8 cellular contexts compared by ENCODE assay signal in genomic region chr21:34614443-34614692, GRCh38. TPM values are rescaled to one million over a fixed set of nuclear protein-coding genes. Genes with fewer than 3 reads are reported as not detected.
A peak's percentile ranks its signal among the peaks of the same experiment; 100 is the strongest.
DNase-seq lines count a peak whose midpoint lies in the region; ATAC-seq lines count a peak whose summit lies in the region.

No MANE protein-coding gene starts in this region.

- peaks cover 25% of the 10 kb centered on the region for H3K27me3 Mint-ChIP-seq in T-helper 2 cell treated with Interferon-gamma antibody and Interleukin-4, amounts not matched to agents 5 μg/mL and 100 μg/mL, for 36 hours (ENCODE audit: low read depth)
- peaks cover 5% of the 10 kb centered on the region for H3K27me3 Mint-ChIP-seq in activated T-helper 1 cell treated with anti-CD3 and anti-CD28 coated beads, Interleukin-12 subunit alpha, Interleukin-12 subunit beta, Interleukin-2, Interleukin-4 antibody, amounts not matched to agents 30 ng/mL and 10 ng/mL and 1 ng/mL, durations not matched to agents 14 hours and 24 hours and 36 hours (ENCODE audit: insufficient read depth)

- intact Hi-C loops in activated T-helper 1 cell treated with anti-CD3 and anti-CD28 coated beads, Interleukin-12 subunit alpha, Interleukin-12 subunit beta, Interleukin-2, Interleukin-4 antibody, amounts not matched to agents 30 ng/mL and 10 ng/mL and 1 ng/mL, durations not matched to agents 14 hours and 24 hours and 36 hours (cut with micrococcal nuclease) = loop anchor here (2.0 to 10.0 kb wide), 3 partner anchors 26 to 1770 kb away; partner anchors contain the start of genes CHAF1B, MRPS6 and SLC5A3

- peak overlapping the region; percentile 84 for H3K4me3 Mint-ChIP-seq in T-helper 2 cell treated with Interferon-gamma antibody and Interleukin-4, amounts not matched to agents 5 μg/mL and 100 μg/mL, for 36 hours
- H3K4me3 Mint-ChIP-seq in activated T-helper 1 cell treated with anti-CD3 and anti-CD28 coated beads, Interleukin-12 subunit alpha, Interleukin-12 subunit beta, Interleukin-2, Interleukin-4 antibody, amounts not matched to agents 30 ng/mL and 10 ng/mL and 1 ng/mL, durations not matched to agents 14 hours and 24 hours and 36 hours = peak overlapping the region; percentile 85

- H3K9me3 Mint-ChIP-seq in T-helper 2 cell treated with Interferon-gamma antibody and Interleukin-4, amounts not matched to agents 5 μg/mL and 100 μg/mL, for 36 hours = no peaks in the 10 kb centered on the region
- H3K9me3 Mint-ChIP-seq in activated T-helper 1 cell treated with anti-CD3 and anti-CD28 coated beads, Interleukin-12 subunit alpha, Interleukin-12 subunit beta, Interleukin-2, Interleukin-4 antibody, amounts not matched to agents 30 ng/mL and 10 ng/mL and 1 ng/mL, durations not matched to agents 14 hours and 24 hours and 36 hours = no peaks in the 10 kb centered on the region

- H3K27ac Mint-ChIP-seq in T-helper 2 cell treated with Interferon-gamma antibody and Interleukin-4, amounts not matched to agents 5 μg/mL and 100 μg/mL, for 36 hours = no peak overlapping the region
- H3K27ac Mint-ChIP-seq in activated T-helper 1 cell treated with anti-CD3 and anti-CD28 coated beads, Interleukin-12 subunit alpha, Interleukin-12 subunit beta, Interleukin-2, Interleukin-4 antibody, amounts not matched to agents 30 ng/mL and 10 ng/mL and 1 ng/mL, durations not matched to agents 14 hours and 24 hours and 36 hours = no peak overlapping the region

- DNase-seq in T-helper 2 cell treated with Interferon-gamma antibody and Interleukin-4, amounts not matched to agents 5 μg/mL and 100 μg/mL, for 36 hours (ENCODE audit: low spot score) = no peak
- DNase-seq in T-helper 2 cell = no peak
- no peak for DNase-seq in activated T-helper 1 cell treated with anti-CD3 and anti-CD28 coated beads, Interleukin-12 subunit alpha, Interleukin-12 subunit beta, Interleukin-2, Interleukin-4 antibody, amounts not matched to agents 30 ng/mL and 10 ng/mL and 1 ng/mL, durations not matched to agents 14 hours and 24 hours and 36 hours (ENCODE audit: low spot score)
- peak; percentile 41 for DNase-seq in iPS-NIHi11 (ENCODE audit: low spot score)
- peak in 1 of 49 donors; percentile 25 for DNase-seq in substantia nigra (lab: John Stamatoyannopoulos, UW)
- no peak for DNase-seq in NCI-H1092 treated with DMSO at 0.1 percent for 48 hours (lab: John Stamatoyannopoulos, UW)
- DNase-seq in mucosa of gallbladder (ENCODE audit: low spot score) = no peak

- no peaks in the 10 kb centered on the region for H3K36me3 Mint-ChIP-seq in T-helper 2 cell treated with Interferon-gamma antibody and Interleukin-4, amounts not matched to agents 5 μg/mL and 100 μg/mL, for 36 hours (ENCODE audit: low read depth)
- H3K36me3 Mint-ChIP-seq in activated T-helper 1 cell treated with anti-CD3 and anti-CD28 coated beads, Interleukin-12 subunit alpha, Interleukin-12 subunit beta, Interleukin-2, Interleukin-4 antibody, amounts not matched to agents 30 ng/mL and 10 ng/mL and 1 ng/mL, durations not matched to agents 14 hours and 24 hours and 36 hours (ENCODE audit: low read depth) = no peaks in the 10 kb centered on the region

- ATAC-seq in GM21526 (IDR thresholded peaks at IDR 0.05; ENCODE audit: low FRiP score, unreplicated experiment) = no peak

- peak overlapping the region; percentile 94 for H3K27ac ChIP-seq in substantia nigra (ENCODE audit: low read depth, low read length, poor library complexity, severe bottlenecking)

- peaks cover 24% of the 10 kb centered on the region for H3K4me1 Mint-ChIP-seq in T-helper 2 cell treated with Interferon-gamma antibody and Interleukin-4, amounts not matched to agents 5 μg/mL and 100 μg/mL, for 36 hours (ENCODE audit: low read depth)
- H3K4me1 Mint-ChIP-seq in activated T-helper 1 cell treated with anti-CD3 and anti-CD28 coated beads, Interleukin-12 subunit alpha, Interleukin-12 subunit beta, Interleukin-2, Interleukin-4 antibody, amounts not matched to agents 30 ng/mL and 10 ng/mL and 1 ng/mL, durations not matched to agents 14 hours and 24 hours and 36 hours (ENCODE audit: low read depth) = peaks cover 30% of the 10 kb centered on the region

RNA-seq across cellular contexts. Expression of gene RCAN1, which starts 0.5 kb away (rescaled TPM):
- total RNA-seq in activated T-helper 1 cell treated with anti-CD3 and anti-CD28 coated beads, Interleukin-12 subunit alpha, Interleukin-12 subunit beta, Interleukin-2, Interleukin-4 antibody, amounts not matched to agents 30 ng/mL and 10 ng/mL and 1 ng/mL, durations not matched to agents 14 hours and 24 hours and 36 hours = 10.7 and 11.1 TPM in 2 replicates
- total RNA-seq in mucosa of gallbladder = 30.9 TPM

RNA-seq across cellular contexts. Expression of gene CLIC6, which starts 54.4 kb away (rescaled TPM):
- not detected in 2 replicates for total RNA-seq in activated T-helper 1 cell treated with anti-CD3 and anti-CD28 coated beads, Interleukin-12 subunit alpha, Interleukin-12 subunit beta, Interleukin-2, Interleukin-4 antibody, amounts not matched to agents 30 ng/mL and 10 ng/mL and 1 ng/mL, durations not matched to agents 14 hours and 24 hours and 36 hours
- 30.3 TPM for total RNA-seq in mucosa of gallbladder

Comparison
In these comparisons a context has a peak if more than half of its experiments do, and no peak if none do; other contexts are left out.
1. RNA of gene CLIC6, which starts 54.4 kb away (total RNA-seq): 30.3 TPM in mucosa of gallbladder (single experiment); not detected in activated T-helper 1 cell treated with anti-CD3 and anti-CD28 coated beads, Interleukin-12 subunit alpha, Interleukin-12 subunit beta, Interleukin-2, Interleukin-4 antibody, amounts not matched to agents 30 ng/mL and 10 ng/mL and 1 ng/mL, durations not matched to agents 14 hours and 24 hours and 36 hours; every median in the first group is over 10 times any median in the second.